13 cellular contexts compared by ENCODE assay signal in the genomic region with DNA sequence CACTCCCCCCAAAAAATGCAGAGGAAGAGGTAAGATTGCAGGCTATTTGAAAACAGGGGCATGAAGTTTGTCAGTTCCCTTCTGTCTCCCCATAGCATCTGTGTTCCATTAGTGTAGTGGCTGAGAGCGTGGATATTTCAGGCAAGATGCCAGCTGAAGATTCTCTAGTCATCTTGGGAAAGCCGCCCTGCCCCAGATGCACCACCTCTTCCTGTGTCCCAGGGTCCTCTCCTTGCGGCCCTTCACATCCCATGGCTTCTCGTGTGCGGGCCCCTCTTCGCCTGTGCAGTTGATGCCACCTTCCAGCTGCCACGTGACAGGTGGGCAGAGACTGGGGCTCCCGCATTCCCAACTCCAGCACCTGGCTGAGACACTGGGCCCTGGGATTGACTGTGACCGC. TPM values are rescaled to one million over a fixed set of nuclear protein-coding genes. Genes with fewer than 3 reads are reported as not detected.
DNase-seq lines count a peak whose midpoint lies in the region; ATAC-seq and TF ChIP-seq lines count a peak whose summit lies in the region.
"Had no signal": no experiment of that assay in that cellular context is flagged by ENCODE, and none has a peak within 500 bp of the region (broad histone marks: within the 10 kb centered on the region; RNA-seq: fewer than 3 reads in every experiment).

No MANE protein-coding gene starts in this region.

- no peaks in the 10 kb centered on the region for H3K9me2 ChIP-seq in MM.1S (replicated peaks; ENCODE audit: insufficient read depth, low read length)

- no peak overlapping the region for H3K4me2 ChIP-seq in MM.1S (ENCODE audit: low read depth, low read length)

- H3K4me3 ChIP-seq in cardiac muscle cell (no peak overlapping the region), gastroesophageal sphincter (no peak overlapping the region), tibial artery (no peak overlapping the region), MM.1S (ENCODE audit: low read length) (no peak overlapping the region)
- H3K4me3 ChIP-seq: BLaER1 treated with 17β-estradiol and CSF1 and Interleukin-3, amounts not matched to agents 10 nM and 100 nM; lower lobe of right lung had no signal

- H3K27me3 ChIP-seq in cardiac muscle cell (no peaks in the 10 kb centered on the region), gastroesophageal sphincter (no peaks in the 10 kb centered on the region), tibial artery (no peaks in the 10 kb centered on the region), MM.1S (replicated peaks; ENCODE audit: insufficient read depth, low read length) (no peaks in the 10 kb centered on the region)
- H3K27me3 ChIP-seq: BLaER1 treated with 17β-estradiol and CSF1 and Interleukin-3, amounts not matched to agents 10 nM and 100 nM had no signal

- H3F3A ChIP-seq in MM.1S (ENCODE audit: insufficient read depth, low read length) = peaks cover 11% of the 10 kb centered on the region

- H3K4me1 ChIP-seq in cardiac muscle cell (ENCODE audit: low read depth) (peaks cover 6% of the 10 kb centered on the region), gastroesophageal sphincter (peaks cover 0 to 52% (median 3%) of the 10 kb centered on the region in 3 donors), tibial artery (peaks cover 0 to 33% (median 30%) of the 10 kb centered on the region in 4 donors), MM.1S (ENCODE audit: low read length) (peaks cover 46% of the 10 kb centered on the region)

- TF ChIP-seq CTCF in cardiac muscle cell (IDR thresholded peaks at IDR 0.05; ENCODE audit: low read depth, low read length) (no peak), gastroesophageal sphincter (IDR thresholded peaks at IDR 0.05) (no peak), tibial artery (IDR thresholded peaks at IDR 0.05) (no peak), MM.1S (IDR thresholded peaks at IDR 0.05; ENCODE audit: low read length) (no peak)

- peaks cover 19% of the 10 kb centered on the region for H3K4me1 Mint-ChIP-seq in T-helper 17 cell

- no peak overlapping the region for H3K4me3 Mint-ChIP-seq in T-helper 17 cell
- H3K4me3 Mint-ChIP-seq: T-helper 2 cell treated with Interferon-gamma antibody and Interleukin-4, amounts not matched to agents 5 μg/mL and 100 μg/mL, for 36 hours had no signal

- H3K9ac ChIP-seq in MM.1S (ENCODE audit: low read length) = no peak overlapping the region

- no peak for TF ChIP-seq POLR2A in gastroesophageal sphincter (IDR thresholded peaks at IDR 0.05)

- no peak for TF ChIP-seq EP300 in gastroesophageal sphincter (IDR thresholded peaks at IDR 0.05)

- peak overlapping the region; percentile 43 for H3K27ac Mint-ChIP-seq in T-helper 17 cell
- H3K27ac Mint-ChIP-seq: T-helper 2 cell treated with Interferon-gamma antibody and Interleukin-4, amounts not matched to agents 5 μg/mL and 100 μg/mL, for 36 hours had no signal

- peaks cover 4% of the 10 kb centered on the region for H3K36me3 Mint-ChIP-seq in T-helper 17 cell (ENCODE audit: low read depth)

- H3K27me3 Mint-ChIP-seq in T-helper 17 cell = no peaks in the 10 kb centered on the region

- H3K79me2 ChIP-seq in MM.1S (ENCODE audit: low read length) = no peaks in the 10 kb centered on the region

- H3K36me3 ChIP-seq in cardiac muscle cell = peaks cover 16% of the 10 kb centered on the region
- H3K36me3 ChIP-seq in gastroesophageal sphincter = peaks cover 0 to 36% of the 10 kb centered on the region in 2 donors
- peaks cover 16 to 28% (median 24%) of the 10 kb centered on the region in 3 donors for H3K36me3 ChIP-seq in tibial artery
- H3K36me3 ChIP-seq in MM.1S (replicated peaks; ENCODE audit: insufficient read depth, low read length) = no peaks in the 10 kb centered on the region; the same call in 1 of the 2 replicates

- H2AFZ ChIP-seq in MM.1S (ENCODE audit: low read length) = no peak overlapping the region

- H3K27ac ChIP-seq in cardiac muscle cell (peak overlapping the region; percentile 67), gastroesophageal sphincter (peak overlapping the region in 3 of 4 donors; percentile 16 to 35 (median 30)), tibial artery (peak overlapping the region; percentile 73 to 80), MM.1S (ENCODE audit: low read length) (no peak overlapping the region)
- H3K27ac ChIP-seq: HL-60, lower lobe of right lung had no signal

- H3K9me3 ChIP-seq in cardiac muscle cell (ENCODE audit: low read depth) = no peaks in the 10 kb centered on the region
- H3K9me3 ChIP-seq in T-helper 17 cell (ENCODE audit: control insufficient read depth, low read length, poor library complexity, severe bottlenecking) = no peaks in the 10 kb centered on the region
- H3K9me3 ChIP-seq in gastroesophageal sphincter = no peaks in the 10 kb centered on the region
- no peaks in the 10 kb centered on the region for H3K9me3 ChIP-seq in tibial artery
- H3K9me3 ChIP-seq in MM.1S (replicated peaks; ENCODE audit: insufficient read depth, low read length) = no peaks in the 10 kb centered on the region
- H3K9me3 ChIP-seq: BLaER1 treated with 17β-estradiol and CSF1 and Interleukin-3, amounts not matched to agents 10 nM and 100 nM; lower lobe of right lung had no signal

- no peaks in the 10 kb centered on the region for H4K20me1 ChIP-seq in MM.1S (ENCODE audit: insufficient read depth, low read length)

- ATAC-seq in left cardiac atrium (no peak), T-helper 17 cell (no peak), gastroesophageal sphincter (peak; percentile 32)
- ATAC-seq: lower lobe of right lung had no signal

- DNase-seq in cardiac muscle cell (ENCODE audit: low read depth in 1 of 2, low spot score in 1 of 2) = peak in 1 of 2 donors; percentile 51
- DNase-seq in left cardiac atrium = no peak
- DNase-seq in T-helper 17 cell = no peak
- no peak for DNase-seq in tibial artery
- DNase-seq in NCI-H2081 treated with DMSO at 0.1 percent for 48 hours (lab: John Stamatoyannopoulos, UW) = no peak
- DNase-seq in HT-29 (ENCODE audit: low spot score) = no peak
- no peak for DNase-seq in MM.1S
- DNase-seq: lower lobe of right lung, NCI-H1105 treated with DMSO at 0.1 percent for 48 hours had no signal

- WGBS in gastroesophageal sphincter (ENCODE audit: low coverage in 1 of 2), 2 donors = 72 to 86% methylated on average over 1 to 4 of the region's 9 CpGs

- intact Hi-C loops in left cardiac atrium (cut with DNase I) (no loop called here), tibial artery (cut with DNase I; ENCODE audit: low total_unique reads) (no loop called here)

RNA-seq across cellular contexts. Expression of a gene that starts 16.1 kb away (rescaled TPM):
- total RNA-seq in cardiac muscle cell (55.8 and 59.1 TPM in 2 replicates), left cardiac atrium (10 to 100 TPM; 64.4 to 86.6 TPM), T-helper 17 cell (10 to 100 TPM; 36.4 to 44.8 TPM), gastroesophageal sphincter (10 to 100 TPM; 39.4 to 73.8 (median 43.9) TPM)
- polyA plus RNA-seq in cardiac muscle cell = 71.0 and 84.2 TPM in 2 replicates
- total RNA-seq in HT-29 (2014; rRNA removed; shearing (Covaris generic)) = 26.2 and 33.1 TPM in 2 replicates

RNA-seq across cellular contexts. Expression of a gene that starts 16.4 kb away (rescaled TPM):
- 97.3 and 117 TPM in 2 replicates for total RNA-seq in cardiac muscle cell
- polyA plus RNA-seq in cardiac muscle cell = 88.6 and 92.4 TPM in 2 replicates
- 10 to 100 TPM; 50.0 to 52.7 TPM for total RNA-seq in left cardiac atrium
- total RNA-seq in T-helper 17 cell = 10 to 100 TPM; 60.0 to 61.5 TPM
- total RNA-seq in gastroesophageal sphincter = 100 to 1,000 TPM in 1 of 4 donors, 10 to 100 TPM in 3; 60.7 to 107 (median 84.8) TPM
- 169 and 197 TPM in 2 replicates for total RNA-seq in HT-29 (2014; rRNA removed; shearing (Covaris generic))

RNA-seq across cellular contexts. Expression of a gene that starts 41.0 kb away (rescaled TPM):
- total RNA-seq in cardiac muscle cell = 152 and 161 TPM in 2 replicates
- 214 and 246 TPM in 2 replicates for polyA plus RNA-seq in cardiac muscle cell
- 100 to 1,000 TPM; 135 to 185 TPM for total RNA-seq in left cardiac atrium
- total RNA-seq in T-helper 17 cell = 10 to 100 TPM; 59.2 to 72.6 TPM
- total RNA-seq in gastroesophageal sphincter = 100 to 1,000 TPM in 3 of 4 donors, 10 to 100 TPM in 1; 93.4 to 122 (median 107) TPM
- total RNA-seq in HT-29 (2014; rRNA removed; shearing (Covaris generic)) = 133 and 166 TPM in 2 replicates

RNA-seq across cellular contexts. Expression of a gene that starts 55.7 kb away (rescaled TPM):
- total RNA-seq in cardiac muscle cell (58.6 and 85.3 TPM in 2 replicates), left cardiac atrium (10 to 100 TPM; 51.6 to 61.5 TPM), T-helper 17 cell (100 to 1,000 TPM; 189 to 224 TPM), gastroesophageal sphincter (100 to 1,000 TPM in 2 of 4 donors, 10 to 100 TPM in 2; 63.4 to 108 (median 98.3) TPM)
- polyA plus RNA-seq in cardiac muscle cell = 96.4 and 97.1 TPM in 2 replicates
- 82.2 and 86.3 TPM in 2 replicates for total RNA-seq in HT-29 (2014; rRNA removed; shearing (Covaris generic))
